ENCODE assay signal across 8 cellular contexts in genomic region chr7:102061981-102062390, GRCh38.
DNase-seq lines count a peak whose midpoint lies in the region; ATAC-seq and TF ChIP-seq lines count a peak whose summit lies in the region.

No MANE protein-coding gene starts in this region.

- H3K4me3 Mint-ChIP-seq in CD4-positive, CD25-positive, alpha-beta regulatory T cell: no peak overlapping the region
- no peak overlapping the region for H3K4me3 Mint-ChIP-seq in dendritic cell treated with granulocyte-macrophage colony-stimulating factor and Interleukin-4, amounts not matched to agents 40 ng/mL and 50 ng/mL, for 4 days

- no peaks in the 10 kb centered on the region for H3K27me3 ChIP-seq in CD4-positive, CD25-positive, alpha-beta regulatory T cell (ENCODE audit: control insufficient read depth, insufficient read depth, low read length)
- H3K27me3 ChIP-seq in body of pancreas: no peaks in the 10 kb centered on the region

- H3K36me3 Mint-ChIP-seq in CD4-positive, CD25-positive, alpha-beta regulatory T cell: peaks cover 8% of the 10 kb centered on the region
- H3K36me3 Mint-ChIP-seq in dendritic cell treated with granulocyte-macrophage colony-stimulating factor and Interleukin-4, amounts not matched to agents 40 ng/mL and 50 ng/mL, for 4 days (ENCODE audit: low read depth): peaks cover 9% of the 10 kb centered on the region

- H3K4me1 Mint-ChIP-seq in CD4-positive, CD25-positive, alpha-beta regulatory T cell: peaks cover 0 to 6% (median 5%) of the 10 kb centered on the region in 4 donors
- peaks cover 42% of the 10 kb centered on the region for H3K4me1 Mint-ChIP-seq in dendritic cell treated with granulocyte-macrophage colony-stimulating factor and Interleukin-4, amounts not matched to agents 40 ng/mL and 50 ng/mL, for 4 days (ENCODE audit: low read depth)

- H3K9me3 ChIP-seq in CD4-positive, CD25-positive, alpha-beta regulatory T cell (ENCODE audit: control insufficient read depth in 2 of 2, low read length in 2 of 2): no peaks in the 10 kb centered on the region
- H3K9me3 ChIP-seq in body of pancreas: no peaks in the 10 kb centered on the region

- H3K36me3 ChIP-seq in CD4-positive, CD25-positive, alpha-beta regulatory T cell (ENCODE audit: control insufficient read depth, insufficient read depth, low read length): no peaks in the 10 kb centered on the region
- H3K36me3 ChIP-seq in body of pancreas (replicated peaks in 1 of 2; ENCODE audit: insufficient read depth in 1 of 2, low read depth in 2 of 2): no peaks in the 10 kb centered on the region

- peak in 1 of 3 donors; percentile 11 for DNase-seq in CD4-positive, CD25-positive, alpha-beta regulatory T cell
- DNase-seq in NCI-H146 (lab: John Stamatoyannopoulos, UW): no peak
- DNase-seq in body of pancreas: no peak
- no peak for DNase-seq in T-helper 9 cell
- DNase-seq in NK-92 treated with Interleukin-12 subunit alpha and Interleukin-12 subunit beta, amount 100 ng/mL, for 24 hours (lab: John Stamatoyannopoulos, UW): no peak

- TF ChIP-seq CTCF in body of pancreas (IDR thresholded peaks at IDR 0.05): no peak

- H3K9me3 Mint-ChIP-seq in CD4-positive, CD25-positive, alpha-beta regulatory T cell: no peaks in the 10 kb centered on the region
- no peaks in the 10 kb centered on the region for H3K9me3 Mint-ChIP-seq in dendritic cell treated with granulocyte-macrophage colony-stimulating factor and Interleukin-4, amounts not matched to agents 40 ng/mL and 50 ng/mL, for 4 days

- H3K27me3 Mint-ChIP-seq in CD4-positive, CD25-positive, alpha-beta regulatory T cell: no peaks in the 10 kb centered on the region
- H3K27me3 Mint-ChIP-seq in dendritic cell treated with granulocyte-macrophage colony-stimulating factor and Interleukin-4, amounts not matched to agents 40 ng/mL and 50 ng/mL, for 4 days: no peaks in the 10 kb centered on the region

- H3K27ac Mint-ChIP-seq in CD4-positive, CD25-positive, alpha-beta regulatory T cell: peak overlapping the region in 1 of 3 donors; percentile 44
- H3K27ac Mint-ChIP-seq in dendritic cell treated with granulocyte-macrophage colony-stimulating factor and Interleukin-4, amounts not matched to agents 40 ng/mL and 50 ng/mL, for 4 days: peak overlapping the region; percentile 87

- no peak overlapping the region for H3K27ac ChIP-seq in CD4-positive, CD25-positive, alpha-beta regulatory T cell (ENCODE audit: insufficient read depth, low read length, poor library complexity, severe bottlenecking)
- no peak overlapping the region for H3K27ac ChIP-seq in body of pancreas

- peak; percentile 54 to 56 for ATAC-seq in CD4-positive, CD25-positive, alpha-beta regulatory T cell (ENCODE audit: low read depth in 2 of 2)
- peak; percentile 74 for ATAC-seq in GM19438 (IDR thresholded peaks at IDR 0.05; ENCODE audit: low read depth, unreplicated experiment)
- peak; percentile 77 for ATAC-seq in HG03457 (IDR thresholded peaks at IDR 0.05; ENCODE audit: unreplicated experiment)
- ATAC-seq in body of pancreas: no peak

- TF ChIP-seq POLR2A in body of pancreas (IDR thresholded peaks at IDR 0.05): no peak

- no peaks in the 10 kb centered on the region for H3K4me1 ChIP-seq in CD4-positive, CD25-positive, alpha-beta regulatory T cell (ENCODE audit: control insufficient read depth, insufficient read depth, low read length, poor library complexity, severe bottlenecking)
- H3K4me1 ChIP-seq in body of pancreas: no peaks in the 10 kb centered on the region

- 82 to 90% methylated on average over 7 to 8 of the region's 8 CpGs for WGBS in body of pancreas, 2 donors

- intact Hi-C loops in dendritic cell treated with granulocyte-macrophage colony-stimulating factor and Interleukin-4, amounts not matched to agents 40 ng/mL and 50 ng/mL, for 4 days (cut with micrococcal nuclease): loop anchor here (10.0 kb wide), 1 partner anchor 73 kb away; no protein-coding TSS in a partner anchor
- intact Hi-C loops in body of pancreas (cut with DNase I): no loop called here

- H3K4me3 ChIP-seq in CD4-positive, CD25-positive, alpha-beta regulatory T cell (ENCODE audit: low read depth, low read length): no peak overlapping the region
- no peak overlapping the region for H3K4me3 ChIP-seq in body of pancreas
